1 cellular context compared by ENCODE assay signal in the genomic region with DNA sequence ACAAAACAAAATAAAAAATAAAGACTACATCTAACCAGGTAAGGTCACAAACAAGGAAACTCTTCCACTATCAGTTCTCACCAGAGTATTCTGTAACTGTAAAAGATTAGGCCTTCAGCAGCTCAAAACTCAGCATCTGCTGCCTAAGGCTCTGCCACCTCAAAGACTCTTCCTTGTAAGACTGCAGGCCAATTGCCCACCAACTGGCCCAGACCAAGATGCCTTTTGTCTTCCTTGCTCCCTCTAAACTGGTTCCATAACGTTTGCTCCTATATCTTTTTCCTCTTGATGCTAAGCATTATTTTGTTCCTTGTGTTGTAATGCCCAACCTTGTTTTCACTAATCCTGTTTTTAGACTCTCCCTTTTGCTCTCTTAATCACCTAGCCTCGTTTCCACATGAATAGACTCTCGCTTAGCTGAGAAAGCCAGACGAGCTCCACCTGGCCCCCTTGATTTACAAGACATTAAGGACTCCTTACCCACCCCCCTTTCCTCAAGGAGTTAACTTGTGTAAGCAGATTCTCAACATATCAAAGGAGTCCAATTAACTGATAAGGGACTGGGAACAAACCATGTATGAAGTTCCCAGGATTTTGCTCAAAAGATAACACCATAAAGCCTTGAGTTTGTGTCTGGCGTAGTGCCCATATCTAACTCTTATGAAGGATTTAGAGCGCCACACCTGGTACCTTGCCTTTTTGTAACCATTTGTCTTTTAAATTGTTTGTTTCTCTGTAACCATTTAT.
TF ChIP-seq lines count a peak whose summit lies in the region.

No MANE protein-coding gene starts in this region.

TF ChIP-seq in H1, 55 proteins besides CTCF, POLR2A, EP300 and RAD21:
- TF ChIP-seq RNF2 (IDR thresholded peaks at IDR 0.05; ENCODE audit: borderline replicate concordance, low read depth, low read length, missing control alignments, poor library complexity, severe bottlenecking) (no peak), EGR1 (IDR thresholded peaks at IDR 0.05; ENCODE audit: borderline replicate concordance, low read depth, low read length) (no peak), TAF1 (IDR thresholded peaks at IDR 0.05; ENCODE audit: low read depth, low read length) (peak; percentile 39; the same call in 1 of the 2 replicates), GABPA (IDR thresholded peaks at IDR 0.05; ENCODE audit: borderline replicate concordance, insufficient read depth, low read length) (no peak), TCF12 (IDR thresholded peaks at IDR 0.05; ENCODE audit: low read depth, low read length) (peak; percentile 78; the same call in 1 of the 2 replicates), POLR2AphosphoS5 (IDR thresholded peaks at IDR 0.05; ENCODE audit: low read depth, low read length) (0 out of 2 replicates have a peak, but pooled peaks have one; percentile 33), SP1 (IDR thresholded peaks at IDR 0.05; ENCODE audit: low read depth, low read length) (peak; percentile 63), HDAC6 (IDR thresholded peaks at IDR 0.05; ENCODE audit: low read depth, low read length) (no peak), TBP (IDR thresholded peaks at IDR 0.05; ENCODE audit: low read depth, low read length) (peak; percentile 17; the same call in 1 of the 2 replicates), EZH2 (IDR thresholded peaks at IDR 0.05; ENCODE audit: low read depth, low read length, severe bottlenecking) (no peak), FOSL1 (IDR thresholded peaks at IDR 0.05; ENCODE audit: insufficient read depth, low read depth, low read length) (no peak), POU5F1 (IDR thresholded peaks at IDR 0.05; ENCODE audit: low read depth, low read length) (no peak)
